Comparison of ENCODE assay signal across 21 cellular contexts in genomic region chr17:70181866-70182265, GRCh38. TPM values are rescaled to one million over a fixed set of nuclear protein-coding genes. Genes with fewer than 3 reads are reported as not detected.
"Had no signal": no experiment of that assay in that cellular context is flagged by ENCODE, and none has a peak within 500 bp of the region (broad histone marks: within the 10 kb centered on the region; RNA-seq: fewer than 3 reads in every experiment).

No MANE protein-coding gene starts in this region.

- H3K9me3 ChIP-seq: body of pancreas, colonic mucosa, esophagus muscularis mucosa, pancreas, transverse colon, vagina had no signal

- H3K27ac ChIP-seq: body of pancreas, colonic mucosa, esophagus muscularis mucosa, pancreas, skin epidermis, transverse colon, vagina had no signal

- H3K27me3 ChIP-seq: body of pancreas, colonic mucosa, esophagus muscularis mucosa, pancreas, transverse colon, vagina had no signal

- H3K27ac Mint-ChIP-seq: activated CD4-positive, alpha-beta memory T cell treated with anti-CD3 and anti-CD28 coated beads, Interleukin-2, amount 10 ng/mL, durations not matched to agents 7 days and 5 days; activated naive CD4-positive, alpha-beta T cell treated with anti-CD3 and anti-CD28 coated beads, Interleukin-2, amount 50 U/mL, for 24 hours; T-helper 17 cell had no signal

- H3K36me3 Mint-ChIP-seq: activated naive CD4-positive, alpha-beta T cell treated with anti-CD3 and anti-CD28 coated beads, Interleukin-2, amount 50 U/mL, for 24 hours; naive B cell had no signal

- H3K4me3 Mint-ChIP-seq: activated CD4-positive, alpha-beta memory T cell treated with anti-CD3 and anti-CD28 coated beads, Interleukin-2, amount 10 ng/mL, durations not matched to agents 7 days and 5 days; activated naive CD4-positive, alpha-beta T cell treated with anti-CD3 and anti-CD28 coated beads, Interleukin-2, amount 50 U/mL, for 24 hours; activated T-cell treated with anti-CD3 and anti-CD28 coated beads, Interleukin-2, amount 50 U/mL, for 4 hours; naive B cell; T-helper 17 cell had no signal

- H3K4me1 ChIP-seq: body of pancreas, colonic mucosa, pancreas had no signal

- H3K4me1 Mint-ChIP-seq: activated CD4-positive, alpha-beta memory T cell treated with anti-CD3 and anti-CD28 coated beads, Interleukin-2, amount 10 ng/mL, durations not matched to agents 7 days and 5 days; activated naive CD4-positive, alpha-beta T cell treated with anti-CD3 and anti-CD28 coated beads, Interleukin-2, amount 50 U/mL, for 24 hours; naive B cell; T-helper 17 cell had no signal

- ATAC-seq: activated T-cell treated with anti-CD3 and anti-CD28 coated beads, Interleukin-2, amount 50 U/mL, for 4 hours; body of pancreas; pancreas; T-helper 17 cell had no signal

- DNase-seq: activated CD4-positive, alpha-beta memory T cell treated with anti-CD3 and anti-CD28 coated beads, Interleukin-2, amount 10 ng/mL, durations not matched to agents 7 days and 5 days; activated CD4-positive, alpha-beta T cell treated with anti-CD3 and anti-CD28 coated beads for 4 hours; activated effector memory CD4-positive, alpha-beta T cell treated with anti-CD3 and anti-CD28 coated beads, Interleukin-2, amount 50 U/mL, for 16 hours; activated T-cell treated with anti-CD3 and anti-CD28 coated beads, Interleukin-2, amount 50 U/mL, for 4 hours; body of pancreas; central memory CD4-positive, alpha-beta T cell; colonic mucosa; naive B cell; pancreas; retina; stimulated activated CD4-positive, alpha-beta T cell treated with anti-CD3 and anti-CD28 coated beads, Interleukin-15, amount 100 ng/mL, for 24 hours; stimulated activated CD4-positive, alpha-beta T cell treated with anti-CD3 and anti-CD28 coated beads, Interleukin-4, amount 100 ng/mL, for 24 hours; stimulated activated naive CD4-positive, alpha-beta T cell; substantia nigra; T-helper 17 cell; transverse colon had no signal

- FAIRE-seq: endometrium, pancreas had no signal

- H3K9me3 Mint-ChIP-seq: activated CD4-positive, alpha-beta memory T cell treated with anti-CD3 and anti-CD28 coated beads, Interleukin-2, amount 10 ng/mL, durations not matched to agents 7 days and 5 days; activated T-cell treated with anti-CD3 and anti-CD28 coated beads, Interleukin-2, amount 50 U/mL, for 4 hours; naive B cell had no signal

- H3K4me3 ChIP-seq: body of pancreas, colonic mucosa, esophagus muscularis mucosa, pancreas, skin epidermis, transverse colon, vagina had no signal

- H3K36me3 ChIP-seq: colonic mucosa, pancreas, transverse colon, vagina had no signal

RNA-seq across cellular contexts. Expression of gene KCNJ2, which starts 12.5 kb away (rescaled TPM):
- total RNA-seq: activated CD4-positive, alpha-beta memory T cell treated with anti-CD3 and anti-CD28 coated beads, Interleukin-2, amount 10 ng/mL, durations not matched to agents 7 days and 5 days; activated T-cell treated with anti-CD3 and anti-CD28 coated beads, Interleukin-2, amount 50 U/mL, for 4 hours had no signal
